28 cellular contexts compared by ENCODE assay signal in the genomic region with DNA sequence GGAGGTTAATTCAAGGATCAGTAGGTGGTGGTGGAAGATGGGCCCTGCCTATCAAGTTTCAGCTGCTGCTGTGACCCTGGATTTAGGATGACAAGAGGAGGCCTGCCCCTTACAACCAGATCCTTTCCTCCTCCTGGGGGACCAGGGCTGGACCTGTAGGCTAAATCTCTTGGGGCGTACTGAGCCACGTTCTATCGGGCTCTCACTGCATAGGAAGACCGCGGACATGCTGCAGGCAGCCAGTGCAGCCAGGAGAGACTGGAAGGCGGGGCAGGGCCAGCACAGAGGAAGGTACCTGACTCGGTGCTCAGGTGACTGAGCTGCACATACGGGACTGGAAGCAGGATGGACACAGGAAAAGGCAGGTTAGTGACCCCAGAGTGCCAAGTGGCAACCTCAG. TPM values are rescaled to one million over a fixed set of nuclear protein-coding genes. Genes with fewer than 3 reads are reported as not detected.
"Had no signal": no experiment of that assay in that cellular context is flagged by ENCODE, and none has a peak within 500 bp of the region (broad histone marks: within the 10 kb centered on the region; RNA-seq: fewer than 3 reads in every experiment).

No MANE protein-coding gene starts in this region.

- H3K9me3 Mint-ChIP-seq: activated CD4-positive, alpha-beta memory T cell treated with anti-CD3 and anti-CD28 coated beads for 36 hours; activated naive CD4-positive, alpha-beta T cell treated with anti-CD3 and anti-CD28 coated beads for 36 hours; activated naive CD4-positive, alpha-beta T cell treated with anti-CD3 and anti-CD28 coated beads, Interleukin-2, amount 50 U/mL, for 24 hours; activated naive CD8-positive, alpha-beta T cell treated with anti-CD3 and anti-CD28 coated beads, Interleukin-2, amount 50 U/mL, for 24 hours; activated T-helper 1 cell treated with anti-CD3 and anti-CD28 coated beads, Interleukin-12 subunit alpha, Interleukin-12 subunit beta, Interleukin-2, Interleukin-4 antibody, amounts not matched to agents 30 ng/mL and 10 ng/mL and 1 ng/mL, durations not matched to agents 14 hours and 24 hours and 36 hours; activated T-helper 2 cell treated with anti-CD3 and anti-CD28 coated beads, Interferon-gamma antibody, Interleukin-2, Interleukin-4, amounts not matched to agents 10 μg/mL and 5 μg/mL and 100 μg/mL, durations not matched to agents 14 hours and 24 hours and 36 hours had no signal

- H3K27me3 Mint-ChIP-seq: activated CD4-positive, alpha-beta memory T cell treated with anti-CD3 and anti-CD28 coated beads for 36 hours; activated naive CD4-positive, alpha-beta T cell treated with anti-CD3 and anti-CD28 coated beads, Interleukin-2, amount 50 U/mL, for 24 hours; activated naive CD8-positive, alpha-beta T cell treated with anti-CD3 and anti-CD28 coated beads for 36 hours; activated naive CD8-positive, alpha-beta T cell treated with anti-CD3 and anti-CD28 coated beads, Interleukin-2, amount 50 U/mL, for 24 hours had no signal

- ATAC-seq: activated naive CD8-positive, alpha-beta T cell treated with anti-CD3 and anti-CD28 coated beads, Interleukin-2, amount 50 U/mL, for 24 hours; body of pancreas had no signal

- H3K27ac ChIP-seq: adrenal gland, body of pancreas, colonic mucosa, epithelial cell of prostate, esophagus squamous epithelium had no signal

- H3K9me3 ChIP-seq: adrenal gland, body of pancreas, colonic mucosa, esophagus squamous epithelium had no signal

- H3K27me3 ChIP-seq: adrenal gland, body of pancreas, colonic mucosa, esophagus squamous epithelium had no signal

- H3K4me3 Mint-ChIP-seq: activated CD4-positive, alpha-beta memory T cell treated with anti-CD3 and anti-CD28 coated beads for 36 hours; activated naive CD4-positive, alpha-beta T cell treated with anti-CD3 and anti-CD28 coated beads for 36 hours; activated naive CD4-positive, alpha-beta T cell treated with anti-CD3 and anti-CD28 coated beads, Interleukin-2, amount 50 U/mL, for 24 hours; activated naive CD8-positive, alpha-beta T cell treated with anti-CD3 and anti-CD28 coated beads for 36 hours; activated naive CD8-positive, alpha-beta T cell treated with anti-CD3 and anti-CD28 coated beads, Interleukin-2, amount 50 U/mL, for 24 hours; activated T-helper 1 cell treated with anti-CD3 and anti-CD28 coated beads, Interleukin-12 subunit alpha, Interleukin-12 subunit beta, Interleukin-2, Interleukin-4 antibody, amounts not matched to agents 30 ng/mL and 10 ng/mL and 1 ng/mL, durations not matched to agents 14 hours and 24 hours and 36 hours had no signal

- H3K4me1 ChIP-seq: adrenal gland, body of pancreas, colonic mucosa, esophagus squamous epithelium had no signal

- DNase-seq: activated CD4-positive, alpha-beta memory T cell treated with anti-CD3 and anti-CD28 coated beads for 36 hours; activated CD4-positive, alpha-beta T cell treated with anti-CD3 and anti-CD28 coated beads for 48 hours; activated CD8-positive, alpha-beta memory T cell treated with anti-CD3 and anti-CD28 coated beads for 24 hours; activated effector memory CD4-positive, alpha-beta T cell treated with anti-CD3 and anti-CD28 coated beads, Interleukin-2, amount 50 U/mL, for 16 hours; activated naive CD4-positive, alpha-beta T cell treated with anti-CD3 and anti-CD28 coated beads for 36 hours; activated naive CD8-positive, alpha-beta T cell treated with anti-CD3 and anti-CD28 coated beads for 36 hours; activated naive CD8-positive, alpha-beta T cell treated with anti-CD3 and anti-CD28 coated beads, Interleukin-2, amount 50 U/mL, for 24 hours; activated T-cell treated with anti-CD3 and anti-CD28 coated beads, Interleukin-2, amount 50 U/mL, for 1 hour; activated T-cell treated with anti-CD3 and anti-CD28 coated beads, Interleukin-2, amount 50 U/mL, for 48 hours; adrenal gland; amygdala; aorta; body of pancreas; caudate nucleus; colonic mucosa; effector CD8-positive, alpha-beta T cell; esophagus squamous epithelium; foreskin melanocyte; head of caudate nucleus; T-helper 2 cell had no signal

- H3K27ac Mint-ChIP-seq: activated CD4-positive, alpha-beta memory T cell treated with anti-CD3 and anti-CD28 coated beads for 36 hours; activated naive CD4-positive, alpha-beta T cell treated with anti-CD3 and anti-CD28 coated beads for 36 hours; activated naive CD4-positive, alpha-beta T cell treated with anti-CD3 and anti-CD28 coated beads, Interleukin-2, amount 50 U/mL, for 24 hours; activated naive CD8-positive, alpha-beta T cell treated with anti-CD3 and anti-CD28 coated beads for 36 hours; activated naive CD8-positive, alpha-beta T cell treated with anti-CD3 and anti-CD28 coated beads, Interleukin-2, amount 50 U/mL, for 24 hours; activated T-helper 1 cell treated with anti-CD3 and anti-CD28 coated beads, Interleukin-12 subunit alpha, Interleukin-12 subunit beta, Interleukin-2, Interleukin-4 antibody, amounts not matched to agents 30 ng/mL and 10 ng/mL and 1 ng/mL, durations not matched to agents 14 hours and 24 hours and 36 hours; activated T-helper 2 cell treated with anti-CD3 and anti-CD28 coated beads, Interferon-gamma antibody, Interleukin-2, Interleukin-4, amounts not matched to agents 10 μg/mL and 5 μg/mL and 100 μg/mL, durations not matched to agents 14 hours and 24 hours and 36 hours had no signal

RNA-seq across cellular contexts. Expression of a gene that starts 8.5 kb away (rescaled TPM):
- total RNA-seq: dermis microvascular lymphatic vessel endothelial cell, endothelial cell of umbilical vein, fibroblast of lung, fibroblast of villous mesenchyme had no signal
- polyA plus RNA-seq: endothelial cell of umbilical vein, fibroblast of lung had no signal
